Comparison of ENCODE assay signal across 9 cellular contexts in the genomic region with DNA sequence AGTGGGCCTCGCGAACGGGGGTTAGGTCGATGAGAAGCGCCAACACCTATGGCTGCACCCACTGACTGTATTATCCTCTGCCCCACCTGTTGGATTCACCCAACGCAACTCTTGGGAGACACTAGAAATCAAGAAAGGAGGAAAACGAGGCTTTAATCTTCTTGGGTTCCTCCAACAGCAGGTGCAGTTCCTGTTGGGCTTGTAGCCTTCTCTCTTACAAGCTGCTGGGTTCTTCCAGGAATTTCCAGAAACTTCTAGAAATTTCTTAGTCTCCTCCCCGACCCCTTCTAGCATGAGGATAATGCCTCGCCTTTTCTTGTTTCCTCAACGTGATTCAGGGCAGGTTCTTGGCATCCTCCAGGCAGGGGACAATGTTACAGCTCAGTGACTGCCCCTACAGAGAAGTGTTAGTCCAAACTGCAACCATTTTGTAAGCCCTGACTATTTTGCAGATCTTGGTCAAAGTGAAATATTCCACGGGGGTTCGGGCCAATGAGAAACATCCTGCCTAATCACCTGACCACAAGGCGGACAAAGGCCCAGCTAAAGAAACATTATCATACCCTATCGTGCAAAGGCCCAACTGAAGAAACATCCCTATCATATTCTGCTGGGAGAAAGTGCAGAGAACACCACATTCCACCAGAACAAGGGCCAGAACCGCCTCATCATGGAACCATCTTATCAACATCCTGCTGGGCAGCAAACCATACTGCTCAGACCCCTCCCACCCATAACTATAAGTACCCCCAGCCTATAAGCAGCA. TPM values are rescaled to one million over a fixed set of nuclear protein-coding genes. Genes with fewer than 3 reads are reported as not detected.
DNase-seq lines count a peak whose midpoint lies in the region; ATAC-seq and TF ChIP-seq lines count a peak whose summit lies in the region.
"Had no signal": no experiment of that assay in that cellular context is flagged by ENCODE, and none has a peak within 500 bp of the region (broad histone marks: within the 10 kb centered on the region; RNA-seq: fewer than 3 reads in every experiment).

No MANE protein-coding gene starts in this region.

- H3K36me3 ChIP-seq in muscle layer of colon (ENCODE audit: insufficient read depth, low read length), result no peaks in the 10 kb centered on the region

- H3K9me3 ChIP-seq in muscle layer of colon (ENCODE audit: low read length), result no peaks in the 10 kb centered on the region

- H3K4me3 ChIP-seq in dorsolateral prefrontal cortex (peak overlapping the region; percentile 56 to 91 (median 76)), muscle layer of colon (ENCODE audit: low read depth in 1 of 2, low read length in 2 of 2) (peak overlapping the region; percentile 46 to 72)

- H3K4me1 ChIP-seq in muscle layer of colon (ENCODE audit: insufficient read depth, low read length), result peaks cover 5% of the 10 kb centered on the region

- H3K9ac ChIP-seq in muscle layer of colon (ENCODE audit: low read length), result no peak overlapping the region

- DNase-seq in NCI-H510A treated with DMSO at 0.1 percent for 48 hours (lab: John Stamatoyannopoulos, UW), result peak; percentile 17
- no peak for DNase-seq in NCI-H510A (lab: John Stamatoyannopoulos, UW)
- peak in 1 of 10 donors; percentile 17 for DNase-seq in dorsolateral prefrontal cortex
- DNase-seq in type B pancreatic cell (ENCODE audit: extremely low spot score, unreplicated experiment), result no peak
- no peak for DNase-seq in activated CD8-positive, alpha-beta T cell treated with anti-CD3 and anti-CD28 coated beads for 36 hours
- no peak for DNase-seq in stimulated activated naive CD4-positive, alpha-beta T cell (lab: John Stamatoyannopoulos, UW)
- DNase-seq: activated naive CD4-positive, alpha-beta T cell had no signal

- CTCF ChIA-PET in activated CD8-positive, alpha-beta T cell treated with anti-CD3 and anti-CD28 coated beads for 36 hours (lab: Charles Lee), result no interaction called here

- intact Hi-C loops in dorsolateral prefrontal cortex (cut with DNase I), result loop anchor here (5.0 kb wide), 1 partner anchor 45 kb away; a partner anchor contains a TSS
- intact Hi-C loops in activated CD8-positive, alpha-beta T cell treated with anti-CD3 and anti-CD28 coated beads for 36 hours (cut with micrococcal nuclease), result no loop called here

- POLR2A ChIA-PET in activated CD8-positive, alpha-beta T cell treated with anti-CD3 and anti-CD28 coated beads for 36 hours (lab: Charles Lee), result no interaction called here

- H3K4me3 Mint-ChIP-seq in type B pancreatic cell, result peak overlapping the region; percentile 79
- no peak overlapping the region for H3K4me3 Mint-ChIP-seq in activated CD8-positive, alpha-beta T cell treated with anti-CD3 and anti-CD28 coated beads for 36 hours

- no peaks in the 10 kb centered on the region for H3K27me3 Mint-ChIP-seq in type B pancreatic cell
- H3K27me3 Mint-ChIP-seq in activated CD8-positive, alpha-beta T cell treated with anti-CD3 and anti-CD28 coated beads for 36 hours, result peaks cover 41% of the 10 kb centered on the region

- no peaks in the 10 kb centered on the region for H3K9me3 Mint-ChIP-seq in type B pancreatic cell
- H3K9me3 Mint-ChIP-seq in activated CD8-positive, alpha-beta T cell treated with anti-CD3 and anti-CD28 coated beads for 36 hours, result no peaks in the 10 kb centered on the region

- peaks cover 6% of the 10 kb centered on the region for H3K36me3 Mint-ChIP-seq in type B pancreatic cell
- no peaks in the 10 kb centered on the region for H3K36me3 Mint-ChIP-seq in activated CD8-positive, alpha-beta T cell treated with anti-CD3 and anti-CD28 coated beads for 36 hours (ENCODE audit: low read depth)

- TF ChIP-seq CTCF in dorsolateral prefrontal cortex (IDR thresholded peaks at IDR 0.05 in 54 of 56, conservative IDR thresholded peaks at IDR 0.05 in 2 of 56; ENCODE audit: low read depth in 1 of 56, partially characterized antibody in 56 of 56), result no peak
- no peak for TF ChIP-seq CTCF in type B pancreatic cell (conservative IDR thresholded peaks at IDR 0.05)
- TF ChIP-seq CTCF in activated CD8-positive, alpha-beta T cell treated with anti-CD3 and anti-CD28 coated beads for 36 hours (IDR thresholded peaks at IDR 0.05), result no peak

- no peaks in the 10 kb centered on the region for H3K27me3 ChIP-seq in dorsolateral prefrontal cortex
- no peaks in the 10 kb centered on the region for H3K27me3 ChIP-seq in muscle layer of colon (ENCODE audit: control insufficient read depth in 1 of 2, insufficient read depth in 2 of 2, low read length in 2 of 2)

- no peak for ATAC-seq in GM19023 (IDR thresholded peaks at IDR 0.05; ENCODE audit: unreplicated experiment)
- no peak for ATAC-seq in activated CD8-positive, alpha-beta T cell treated with anti-CD3 and anti-CD28 coated beads for 36 hours

- H3K27ac ChIP-seq in dorsolateral prefrontal cortex (peak overlapping the region; percentile 39 to 96 (median 88)), muscle layer of colon (ENCODE audit: low read depth, low read length) (peak overlapping the region; percentile 39)

- H3K27ac Mint-ChIP-seq in type B pancreatic cell, result no peak overlapping the region
- no peak overlapping the region for H3K27ac Mint-ChIP-seq in activated CD8-positive, alpha-beta T cell treated with anti-CD3 and anti-CD28 coated beads for 36 hours

- H3K4me1 Mint-ChIP-seq in type B pancreatic cell (ENCODE audit: unreplicated experiment), result peaks cover 4% of the 10 kb centered on the region
- no peaks in the 10 kb centered on the region for H3K4me1 Mint-ChIP-seq in activated CD8-positive, alpha-beta T cell treated with anti-CD3 and anti-CD28 coated beads for 36 hours (ENCODE audit: low read depth)

RNA-seq across cellular contexts. Expression of a gene that starts 0.6 kb away (rescaled TPM):
- total RNA-seq in dorsolateral prefrontal cortex (100 to 1,000 TPM in 105 of 120 experiments, 10 to 100 TPM in 15; 46.6 to 225 (median 143) TPM), type B pancreatic cell (ENCODE audit: low replicate concordance) (6.7 and 21.9 TPM in 2 replicates)
- not detected for total RNA-seq in activated CD8-positive, alpha-beta T cell treated with anti-CD3 and anti-CD28 coated beads for 36 hours

RNA-seq across cellular contexts. Expression of a gene that starts 23.7 kb away (rescaled TPM):
- total RNA-seq in dorsolateral prefrontal cortex (100 to 1,000 TPM in 56 of 120 experiments, 10 to 100 TPM in 64; 41.7 to 149 (median 97.4) TPM), type B pancreatic cell (ENCODE audit: low replicate concordance) (0.17 and 2.4 TPM in 2 replicates)
- total RNA-seq in activated CD8-positive, alpha-beta T cell treated with anti-CD3 and anti-CD28 coated beads for 36 hours, result not detected

RNA-seq across cellular contexts. Expression of a gene that starts 43.2 kb away (rescaled TPM):
- total RNA-seq in dorsolateral prefrontal cortex, result 10 to 100 TPM; 13.9 to 66.1 (median 39.2) TPM
- total RNA-seq in type B pancreatic cell (ENCODE audit: low replicate concordance), result 0.10 and 2.0 TPM in 2 replicates
- not detected for total RNA-seq in activated CD8-positive, alpha-beta T cell treated with anti-CD3 and anti-CD28 coated beads for 36 hours

RNA-seq across cellular contexts. Expression of a gene that starts 58.6 kb away (rescaled TPM):
- total RNA-seq in dorsolateral prefrontal cortex (1 to 10 TPM; 1.2 to 7.4 (median 3.3) TPM), type B pancreatic cell (ENCODE audit: low replicate concordance) (22.1 and 29.3 TPM in 2 replicates)
- total RNA-seq in activated CD8-positive, alpha-beta T cell treated with anti-CD3 and anti-CD28 coated beads for 36 hours, result not detected

Comparison
In these comparisons a context has a peak if more than half of its experiments do, and no peak if none do; other contexts are left out.
1. RNA of a gene that starts 23.7 kb away (total RNA-seq): 41.7 to 149 TPM in dorsolateral prefrontal cortex; 0.17 to 2.4 TPM in type B pancreatic cell and not detected in activated CD8-positive, alpha-beta T cell treated with anti-CD3 and anti-CD28 coated beads for 36 hours; every median in the first group is over 10 times any median in the second.